Comparison of ENCODE assay signal across 18 cellular contexts in genomic region chr17:73067075-73067474, GRCh38. TPM values are rescaled to one million over a fixed set of nuclear protein-coding genes. Genes with fewer than 3 reads are reported as not detected.
A peak's percentile ranks its signal among the peaks of the same experiment; 100 is the strongest.
DNase-seq lines count a peak whose midpoint lies in the region; ATAC-seq and TF ChIP-seq lines count a peak whose summit lies in the region.
"Had no signal": no experiment of that assay in that cellular context is flagged by ENCODE, and none has a peak within 500 bp of the region (broad histone marks: within the 10 kb centered on the region; RNA-seq: fewer than 3 reads in every experiment).

No MANE protein-coding gene starts in this region.

- peaks cover 12% of the 10 kb centered on the region for H4K20me1 ChIP-seq in IMR-90 (ENCODE audit: insufficient read depth, low read length)
- H4K20me1 ChIP-seq: BLaER1 had no signal

- DNase-seq in AG04450 (ENCODE audit: low read depth, low spot score) (no peak), IMR-90 (peak; percentile 35), epithelial cell of esophagus (ENCODE audit: low read depth) (peak; percentile 8), osteocyte (ENCODE audit: extremely low spot score, unreplicated experiment) (no peak), esophagus muscularis mucosa (ENCODE audit: extremely low spot score) (no peak), LoVo (ENCODE audit: low spot score) (no peak), neuronal stem cell (ENCODE audit: low spot score) (no peak)
- no peak for DNase-seq in CD8-positive, alpha-beta T cell
- DNase-seq: CD8-positive, alpha-beta memory T cell; DND-41; GDM1; NCI-H1930; NCI-H748 treated with DMSO at 0.1 percent for 48 hours; OCI-M1; SHP77 treated with DMSO at 0.1 percent for 48 hours had no signal

- POLR2A ChIA-PET in AG04450 (lab: Yijun Ruan, JAX) (interaction anchor here (0.6 to 1.5 kb wide), 3 partner anchors 23 to 339 kb away, joined by 3 to 14 read pairs (median 4); no protein-coding TSS in a partner anchor), IMR-90 (lab: Charles Lee; ENCODE audit: unreplicated experiment) (no interaction called here)
- POLR2A ChIA-PET in CD8-positive, alpha-beta T cell (lab: Charles Lee) = no interaction called here

- peak overlapping the region; percentile 96 for H3K18ac ChIP-seq in IMR-90 (ENCODE audit: low read depth, low read length)
- H3K18ac ChIP-seq in neuronal stem cell (ENCODE audit: low read length) = no peak overlapping the region

- peak overlapping the region; percentile 77 for H2BK20ac ChIP-seq in IMR-90 (ENCODE audit: low read depth, low read length)

- no peak for TF ChIP-seq CTCF in AG04450 (IDR thresholded peaks at IDR 0.05; ENCODE audit: low read depth, low read length)
- TF ChIP-seq CTCF in IMR-90 (conservative IDR thresholded peaks at IDR 0.05; ENCODE audit: low read depth, low read length) = no peak
- no peak for TF ChIP-seq CTCF in epithelial cell of esophagus (IDR thresholded peaks at IDR 0.05; ENCODE audit: insufficient read depth, low read depth, low read length, missing control alignments)
- TF ChIP-seq CTCF in osteocyte (IDR thresholded peaks at IDR 0.05) = no peak
- TF ChIP-seq CTCF in esophagus muscularis mucosa (IDR thresholded peaks at IDR 0.05) = no peak
- TF ChIP-seq CTCF in CD8-positive, alpha-beta T cell (IDR thresholded peaks at IDR 0.05) = no peak

- H3K14ac ChIP-seq in IMR-90 (replicated peaks; ENCODE audit: low read depth, low read length) = peak overlapping the region; percentile 88
- no peak overlapping the region for H3K14ac ChIP-seq in neuronal stem cell (ENCODE audit: low read length)

- peak overlapping the region; percentile 92 for H4K91ac ChIP-seq in IMR-90 (ENCODE audit: insufficient read depth, low read depth, low read length)
- no peak overlapping the region for H4K91ac ChIP-seq in neuronal stem cell (ENCODE audit: low read depth, low read length, poor library complexity)

- no peak overlapping the region for H3K4me3 Mint-ChIP-seq in osteocyte (ENCODE audit: unreplicated experiment)
- no peak overlapping the region for H3K4me3 Mint-ChIP-seq in CD8-positive, alpha-beta T cell
- H3K4me3 Mint-ChIP-seq: CD8-positive, alpha-beta memory T cell; IgD-negative memory B cell had no signal

- H2BK120ac ChIP-seq in IMR-90 (ENCODE audit: low read depth, low read length) = peak overlapping the region; percentile 94
- no peak overlapping the region for H2BK120ac ChIP-seq in neuronal stem cell (ENCODE audit: low read depth, low read length)

- no peak overlapping the region for H2AFZ ChIP-seq in IMR-90 (replicated peaks; ENCODE audit: low read length, poor library complexity)
- H2AFZ ChIP-seq in neuronal stem cell (ENCODE audit: low read length) = no peak overlapping the region

- H3K27me3 Mint-ChIP-seq in osteocyte (ENCODE audit: unreplicated experiment) = no peaks in the 10 kb centered on the region
- H3K27me3 Mint-ChIP-seq in CD8-positive, alpha-beta T cell (ENCODE audit: low read depth) = no peaks in the 10 kb centered on the region
- H3K27me3 Mint-ChIP-seq: CD8-positive, alpha-beta memory T cell; IgD-negative memory B cell had no signal

- ATAC-seq in IMR-90 (ENCODE audit: low read depth) = no peak
- ATAC-seq in CD8-positive, alpha-beta T cell = no peak
- ATAC-seq: GM12878 had no signal

- peaks cover 23% of the 10 kb centered on the region for H3K9me1 ChIP-seq in IMR-90 (ENCODE audit: insufficient read depth, low read length)

- WGBS in IMR-90 (ENCODE audit: extremely low coverage in 2 of 2, insufficient read length in 1 of 2), 2 experiments = no CpG with 5 or more reads among the region's 3 CpGs
- WGBS in esophagus muscularis mucosa = 100% methylated on average over 3 of the region's 3 CpGs
- no CpG with 5 or more reads among the region's 3 CpGs for WGBS in neuronal stem cell (ENCODE audit: extremely low coverage in 2 of 2, insufficient read length in 2 of 2, insufficient replicate concordance in 1 of 2), 2 donors

- H4K5ac ChIP-seq in IMR-90 (ENCODE audit: low read depth, low read length) = peak overlapping the region; percentile 74

- intact Hi-C loops in IMR-90 (cut with micrococcal nuclease) = loop anchor here (5.0 kb wide), 1 partner anchor 80 kb away; no protein-coding TSS in a partner anchor
- intact Hi-C loops in esophagus muscularis mucosa (cut with DNase I) = no loop called here
- intact Hi-C loops in CD8-positive, alpha-beta T cell (cut with DNase I, micrococcal nuclease) = no loop called here

- H3K23ac ChIP-seq in IMR-90 (ENCODE audit: low read depth, low read length) (peak overlapping the region; percentile 40), neuronal stem cell (ENCODE audit: low read depth, low read length, poor library complexity) (no peak overlapping the region)

- peaks cover 72% of the 10 kb centered on the region for H3K4me1 Mint-ChIP-seq in osteocyte (ENCODE audit: unreplicated experiment)
- peaks cover 13% of the 10 kb centered on the region for H3K4me1 Mint-ChIP-seq in CD8-positive, alpha-beta T cell (ENCODE audit: low read depth)
- H3K4me1 Mint-ChIP-seq: IgD-negative memory B cell had no signal

- peaks cover 13% of the 10 kb centered on the region for H3K36me3 Mint-ChIP-seq in osteocyte (ENCODE audit: unreplicated experiment)
- peaks cover 29% of the 10 kb centered on the region for H3K36me3 Mint-ChIP-seq in CD8-positive, alpha-beta T cell

- peak overlapping the region; percentile 91 for H2BK5ac ChIP-seq in IMR-90 (ENCODE audit: low read depth, low read length, poor library complexity, severe bottlenecking)
- no peak overlapping the region for H2BK5ac ChIP-seq in neuronal stem cell (ENCODE audit: low read length)

- peaks cover 7 to 17% of the 10 kb centered on the region in 2 experiments; a peak in 1 of 4 replicates for H3K79me1 ChIP-seq in IMR-90 (ENCODE audit: low read depth in 1 of 2, low read length in 2 of 2)
- H3K79me1 ChIP-seq in neuronal stem cell (ENCODE audit: low read depth, low read length) = no peaks in the 10 kb centered on the region

- no peak overlapping the region for H3K4me3 ChIP-seq in AG04450 (ENCODE audit: low read depth, low read length)
- H3K4me3 ChIP-seq in IMR-90 (ENCODE audit: insufficient read depth, low read depth, low read length) = no peak overlapping the region
- no peak overlapping the region for H3K4me3 ChIP-seq in epithelial cell of esophagus (ENCODE audit: low read length)
- H3K4me3 ChIP-seq in esophagus muscularis mucosa = no peak overlapping the region
- H3K4me3 ChIP-seq in CD8-positive, alpha-beta T cell (ENCODE audit: low read depth, low read length) = no peak overlapping the region
- no peak overlapping the region for H3K4me3 ChIP-seq in neuronal stem cell (ENCODE audit: low read length in 2 of 2)
- H3K4me3 ChIP-seq: BLaER1, GM12878 had no signal

- H3K4ac ChIP-seq in IMR-90 (ENCODE audit: low read depth, low read length) (peak overlapping the region; percentile 95), neuronal stem cell (ENCODE audit: low read length) (no peak overlapping the region)

- H2BK15ac ChIP-seq in IMR-90 (ENCODE audit: low read depth, low read length) (peak overlapping the region; percentile 81; the same call in 2 of the 3 replicates), neuronal stem cell (ENCODE audit: low read length) (no peak overlapping the region)

- TF ChIP-seq EP300 in esophagus muscularis mucosa (IDR thresholded peaks at IDR 0.05) = no peak

- no peak overlapping the region for H2BK12ac ChIP-seq in neuronal stem cell (ENCODE audit: low read length)

- peak overlapping the region; percentile 95 for H2AK5ac ChIP-seq in IMR-90 (ENCODE audit: low read depth, low read length)
- no peak overlapping the region for H2AK5ac ChIP-seq in neuronal stem cell (ENCODE audit: low read depth, low read length)

- dilution Hi-C loops in IMR-90 (cut with HindIII; ENCODE audit: low sequenced_read_pairs, unreplicated experiment) = no loop called here

- H3K27ac ChIP-seq in AG04450 (ENCODE audit: low read depth, low read length) (peak overlapping the region; percentile 78), IMR-90 (ENCODE audit: insufficient read depth, low read length) (peak overlapping the region; percentile 98), esophagus muscularis mucosa (replicated peaks in 1 of 4) (no peak overlapping the region), neuronal stem cell (replicated peaks; ENCODE audit: low read length) (no peak overlapping the region)
- H3K27ac ChIP-seq in CD8-positive, alpha-beta T cell (ENCODE audit: low read depth, low read length) = no peak overlapping the region

- H3K4me1 ChIP-seq in IMR-90 (ENCODE audit: control insufficient read depth, insufficient read depth, low read length) (peaks cover 41% of the 10 kb centered on the region), esophagus muscularis mucosa (peaks cover 6 to 17% (median 9%) of the 10 kb centered on the region in 4 donors), neuronal stem cell (ENCODE audit: control insufficient read depth in 2 of 2, insufficient read depth in 1 of 2, low read depth in 1 of 2, low read length in 2 of 2) (peaks cover 0 to 3% of the 10 kb centered on the region in 2 donors)
- H3K4me1 ChIP-seq in CD8-positive, alpha-beta T cell (ENCODE audit: insufficient read depth, low read length) = no peaks in the 10 kb centered on the region

- H3K9me3 ChIP-seq in AG04450 (ENCODE audit: control insufficient read depth, insufficient read depth, low read length) (no peaks in the 10 kb centered on the region), IMR-90 (ENCODE audit: control insufficient read depth, insufficient read depth, low read length) (peaks cover 2% of the 10 kb centered on the region; the same call in 1 of the 2 replicates), esophagus muscularis mucosa (no peaks in the 10 kb centered on the region), neuronal stem cell (replicated peaks in 1 of 2; ENCODE audit: control insufficient read depth in 2 of 2, insufficient read depth in 1 of 2, low read depth in 1 of 2, low read length in 2 of 2) (peaks cover 0 to 8% of the 10 kb centered on the region in 2 donors)
- no peaks in the 10 kb centered on the region for H3K9me3 ChIP-seq in CD8-positive, alpha-beta T cell (ENCODE audit: low read length)

- no peak for TF ChIP-seq RAD21 in IMR-90 (IDR thresholded peaks at IDR 0.05; ENCODE audit: low read length)

- H3K36me3 ChIP-seq in IMR-90 (ENCODE audit: control insufficient read depth, insufficient read depth, low read length) (no peaks in the 10 kb centered on the region), esophagus muscularis mucosa (peaks cover 0 to 6% (median 2%) of the 10 kb centered on the region in 4 donors), neuronal stem cell (replicated peaks in 1 of 2; ENCODE audit: control insufficient read depth in 2 of 2, insufficient read depth in 2 of 2, low read length in 2 of 2) (no peaks in the 10 kb centered on the region)
- no peaks in the 10 kb centered on the region for H3K36me3 ChIP-seq in CD8-positive, alpha-beta T cell (ENCODE audit: insufficient read depth, low read length)

- H4K8ac ChIP-seq in IMR-90 (ENCODE audit: low read depth in 2 of 2, low read length in 2 of 2) (peak overlapping the region; percentile 5 to 89; a peak in 3 of 4 replicates), neuronal stem cell (ENCODE audit: low read depth, low read length) (no peak overlapping the region)

- peak overlapping the region; percentile 84 for H3K27ac Mint-ChIP-seq in osteocyte (ENCODE audit: unreplicated experiment)
- no peak overlapping the region for H3K27ac Mint-ChIP-seq in CD8-positive, alpha-beta T cell
- H3K27ac Mint-ChIP-seq: IgD-negative memory B cell had no signal

- peak overlapping the region; percentile 79 for H3K56ac ChIP-seq in IMR-90 (ENCODE audit: extremely low read depth, insufficient read depth, low read length)

- CTCF ChIA-PET in AG04450 (lab: Charles Lee) = interaction anchor here (0.6 kb wide), 1 partner anchor 82 kb away, joined by 6 read pairs; no protein-coding TSS in a partner anchor
- CTCF ChIA-PET in IMR-90 (lab: Yijun Ruan, JAX) = interaction anchor here (1.6 kb wide), 1 partner anchor 81 kb away, joined by 4 read pairs; no protein-coding TSS in a partner anchor
- CTCF ChIA-PET in CD8-positive, alpha-beta T cell (lab: Charles Lee) = no interaction called here

- H2AK9ac ChIP-seq in IMR-90 (replicated peaks; ENCODE audit: low read depth, low read length, poor library complexity) = peak overlapping the region; percentile 50

- H3K9ac ChIP-seq in IMR-90 (ENCODE audit: low read depth, low read length) (no peak overlapping the region), neuronal stem cell (ENCODE audit: low read depth, low read length, poor library complexity) (no peak overlapping the region)
- H3K9ac ChIP-seq: BLaER1 had no signal

- peak overlapping the region; percentile 21; the same call in 1 of the 2 replicates for H3K4me2 ChIP-seq in IMR-90 (ENCODE audit: low read depth, low read length)
- H3K4me2 ChIP-seq in neuronal stem cell (ENCODE audit: insufficient read depth, low read length, poor library complexity, severe bottlenecking) = no peak overlapping the region
- H3K4me2 ChIP-seq: BLaER1 had no signal

- in situ Hi-C loops in IMR-90 (cut with MboI; ENCODE audit: low sequenced_read_pairs) = no loop called here

- TF ChIP-seq POLR2A in IMR-90 (IDR thresholded peaks at IDR 0.05; ENCODE audit: low read depth, low read length) = no peak
- TF ChIP-seq POLR2A in esophagus muscularis mucosa (IDR thresholded peaks at IDR 0.05; ENCODE audit: low read depth) = no peak

- BruUV-seq in IMR-90 (replicated peaks; lab: Mats Ljungman, UMichigan) = no TSS peak

- H3K27me3 ChIP-seq in AG04450 (ENCODE audit: control insufficient read depth, insufficient read depth, low read length) (no peaks in the 10 kb centered on the region), IMR-90 (ENCODE audit: control insufficient read depth, insufficient read depth, low read length) (no peaks in the 10 kb centered on the region), esophagus muscularis mucosa (no peaks in the 10 kb centered on the region), neuronal stem cell (ENCODE audit: control insufficient read depth in 3 of 3, insufficient read depth in 3 of 3, low read depth in 1 of 3, low read length in 3 of 3) (no peaks in the 10 kb centered on the region)
- H3K27me3 ChIP-seq in CD8-positive, alpha-beta T cell (ENCODE audit: insufficient read depth, low read length) = no peaks in the 10 kb centered on the region
- H3K27me3 ChIP-seq: BLaER1 had no signal

- H3K9me3 Mint-ChIP-seq in osteocyte (ENCODE audit: unreplicated experiment) = no peaks in the 10 kb centered on the region
- no peaks in the 10 kb centered on the region for H3K9me3 Mint-ChIP-seq in CD8-positive, alpha-beta T cell
- H3K9me3 Mint-ChIP-seq: CD8-positive, alpha-beta memory T cell; IgD-negative memory B cell had no signal

RNA-seq across cellular contexts. Expression of gene SLC39A11, which starts 25.4 kb away (rescaled TPM):
- polyA plus RNA-seq in AG04450 (2011; rRNA removed) (18.0 and 19.0 TPM in 2 replicates), IMR-90 (2012; rRNA removed) (8.6 and 8.8 TPM in 2 replicates)
- 37.0 and 56.0 TPM in 2 replicates for polyA minus RNA-seq in AG04450 (2011; rRNA and poly(A)+ RNA removed)
- total RNA-seq in IMR-90 (2012; rRNA removed) (12.5 and 14.3 TPM in 2 replicates), osteocyte (48.2 and 50.2 TPM in 2 replicates), esophagus muscularis mucosa (10 to 100 TPM in 3 of 4 donors, 1 to 10 TPM in 1; 7.5 to 20.2 (median 18.4) TPM)
- 13.9 and 17.7 TPM in 2 replicates for polyA plus RNA-seq in IMR-90 (2012; cell fraction: cytosol; rRNA removed)
- 5.1 and 6.1 TPM in 2 replicates for polyA plus RNA-seq in IMR-90 (2012; cell fraction: nucleus; rRNA removed; ENCODE audit: low replicate concordance)
- total RNA-seq in CD8-positive, alpha-beta T cell = 1 to 10 TPM; 8.4 TPM
- polyA plus RNA-seq in neuronal stem cell (2013, experiment 1 of 2) = 4.1 TPM
- polyA plus RNA-seq in neuronal stem cell (2013, experiment 2 of 2) = 4.3 TPM

Comparison
In these comparisons a context has a peak if more than half of its experiments do, and no peak if none do; other contexts are left out.
1. DNase-seq: peak in IMR-90 (single experiment) and epithelial cell of esophagus (single experiment); none in AG04450 (single experiment), osteocyte (single experiment), esophagus muscularis mucosa (single experiment), CD8-positive, alpha-beta T cell (0 of 7), LoVo (single experiment) and neuronal stem cell (single experiment).
2. H3K27ac ChIP-seq: peak in AG04450 (single experiment) and IMR-90 (single experiment); none in esophagus muscularis mucosa (0 of 4), CD8-positive, alpha-beta T cell (single experiment) and neuronal stem cell (single experiment).